In genomic region chr21:16082038-16082816, GRCh38 we compare ENCODE assay signal across 9 cellular contexts.
DNase-seq lines count a peak whose midpoint lies in the region; ATAC-seq and TF ChIP-seq lines count a peak whose summit lies in the region.
"Had no signal": no experiment of that assay in that cellular context is flagged by ENCODE, and none has a peak within 500 bp of the region (broad histone marks: within the 10 kb centered on the region; RNA-seq: fewer than 3 reads in every experiment).

No MANE protein-coding gene starts in this region.

- CTCF ChIA-PET in OCI-LY7 (lab: Charles Lee; ENCODE audit: unreplicated experiment), result no interaction called here
- CTCF ChIA-PET in Calu3 (lab: Charles Lee), result interaction anchor here (0.6 to 1.0 kb wide), 5 partner anchors 175 to 1718 kb away, joined by 3 to 8 read pairs (median 3); no protein-coding TSS in a partner anchor

- BruUV-seq in OCI-LY7 (replicated peaks; lab: Mats Ljungman, UMichigan) (no TSS peak), Calu3 (replicated peaks; lab: Mats Ljungman, UMichigan) (no TSS peak)

- no peaks in the 10 kb centered on the region for H3K79me2 ChIP-seq in OCI-LY7 (ENCODE audit: insufficient read depth, low read depth, low read length)

- H3K9me3 Mint-ChIP-seq in Calu3 (ENCODE audit: low read depth, unreplicated experiment), result no peaks in the 10 kb centered on the region

- H3K4me3 ChIP-seq in OCI-LY7 (ENCODE audit: low read depth, low read length, poor library complexity, severe bottlenecking) (no peak overlapping the region), skeletal muscle tissue (ENCODE audit: low read length in 3 of 3) (peak overlapping the region in 2 of 3 donors; percentile 34 to 35)
- H3K4me3 ChIP-seq: skin epidermis had no signal

- H4K20me1 ChIP-seq in OCI-LY7 (ENCODE audit: insufficient read depth, low read length), result no peaks in the 10 kb centered on the region

- no peaks in the 10 kb centered on the region for H3K9me3 ChIP-seq in OCI-LY7 (ENCODE audit: low read length)
- H3K9me3 ChIP-seq in skeletal muscle tissue (ENCODE audit: control insufficient read depth in 3 of 3, low read length in 3 of 3), result no peaks in the 10 kb centered on the region

- H3K36me3 ChIP-seq in OCI-LY7 (ENCODE audit: insufficient read depth, low read length) (no peaks in the 10 kb centered on the region), skeletal muscle tissue (ENCODE audit: control insufficient read depth in 3 of 3, insufficient read depth in 3 of 3, low read length in 3 of 3) (no peaks in the 10 kb centered on the region)

- H3K27me3 Mint-ChIP-seq in Calu3 (ENCODE audit: unreplicated experiment), result no peaks in the 10 kb centered on the region

- H3K36me3 Mint-ChIP-seq in Calu3 (ENCODE audit: insufficient read depth, unreplicated experiment), result no peaks in the 10 kb centered on the region

- no peak overlapping the region for H3K27ac ChIP-seq in OCI-LY7 (ENCODE audit: low read depth, low read length, poor library complexity, severe bottlenecking)
- no peak overlapping the region for H3K27ac ChIP-seq in skeletal muscle tissue (ENCODE audit: low read depth, low read length)

- no peak overlapping the region for H3K9ac ChIP-seq in skeletal muscle tissue (ENCODE audit: low read depth in 1 of 3, low read length in 3 of 3)

- POLR2A ChIA-PET in OCI-LY7 (lab: Charles Lee), result interaction anchor here (0.6 to 1.0 kb wide), 4 partner anchors 28 to 1504 kb away, joined by 3 to 12 read pairs (median 4); no protein-coding TSS in a partner anchor

- 0 out of 2 replicates have a peak overlapping the region, but pooled peaks have one; percentile 24 for H2AFZ ChIP-seq in OCI-LY7 (ENCODE audit: low read length)

- ATAC-seq in GM21723 (IDR thresholded peaks at IDR 0.05; ENCODE audit: unreplicated experiment), result no peak

- no peak overlapping the region for H3K4me2 ChIP-seq in OCI-LY7 (ENCODE audit: low read length)

- H3K9me2 ChIP-seq in OCI-LY7 (ENCODE audit: insufficient read depth, low read length), result no peaks in the 10 kb centered on the region

- TF ChIP-seq CTCF in OCI-LY7 (conservative IDR thresholded peaks at IDR 0.05; ENCODE audit: low read length) (peak; percentile 79), Calu3 (IDR thresholded peaks at IDR 0.05; ENCODE audit: unreplicated experiment) (no peak)

- H3K4me3 Mint-ChIP-seq in Calu3 (ENCODE audit: low read depth, unreplicated experiment), result no peak overlapping the region

- H3K4me1 Mint-ChIP-seq in Calu3 (ENCODE audit: low read depth, unreplicated experiment), result peaks cover 16% of the 10 kb centered on the region

- no peak overlapping the region for H3K27ac Mint-ChIP-seq in Calu3 (ENCODE audit: unreplicated experiment)

- DNase-seq in NCI-H82 (lab: John Stamatoyannopoulos, UW) (peak; percentile 43), NCI-H82 treated with DMSO at 0.1 percent for 48 hours (lab: John Stamatoyannopoulos, UW; ENCODE audit: unreplicated experiment) (no peak), OCI-LY7 (ENCODE audit: low spot score) (peak; percentile 43), fibroblast of peridontal ligament (ENCODE audit: extremely low read depth) (peak; percentile 63), Calu3 (no peak)
- no peak for DNase-seq in activated CD4-positive, alpha-beta T cell treated with anti-CD3 and anti-CD28 coated beads for 48 hours

- H3K27me3 ChIP-seq in skeletal muscle tissue (ENCODE audit: control insufficient read depth in 3 of 3, insufficient read depth in 3 of 3, low read length in 3 of 3), result no peaks in the 10 kb centered on the region

- H3K4me1 ChIP-seq in OCI-LY7 (ENCODE audit: insufficient read depth, low read length, poor library complexity, severe bottlenecking) (no peaks in the 10 kb centered on the region), skeletal muscle tissue (ENCODE audit: control insufficient read depth in 3 of 3, insufficient read depth in 3 of 3, low read length in 3 of 3) (peaks cover 0 to 6% (median 0%) of the 10 kb centered on the region in 3 donors)

- intact Hi-C loops in OCI-LY7 (cut with micrococcal nuclease; ENCODE audit: unreplicated experiment), result loop anchor here (2.0 kb wide), 1 partner anchor 249 kb away; no protein-coding TSS in a partner anchor
- intact Hi-C loops in Calu3 (cut with micrococcal nuclease; ENCODE audit: unreplicated experiment), result loop anchor here (1.0 to 10.0 kb wide), 2 partner anchors 113 to 248 kb away; no protein-coding TSS in a partner anchor

Comparison
In these comparisons a context has a peak if more than half of its experiments do, and no peak if none do; other contexts are left out.
1. DNase-seq: peak in NCI-H82 (single experiment), OCI-LY7 (single experiment) and fibroblast of peridontal ligament (single experiment); none in NCI-H82 treated with DMSO at 0.1 percent for 48 hours (single experiment), Calu3 (single experiment) and activated CD4-positive, alpha-beta T cell treated with anti-CD3 and anti-CD28 coated beads for 48 hours (single experiment).